ENCODE assay signal across 27 cellular contexts in the genomic region with DNA sequence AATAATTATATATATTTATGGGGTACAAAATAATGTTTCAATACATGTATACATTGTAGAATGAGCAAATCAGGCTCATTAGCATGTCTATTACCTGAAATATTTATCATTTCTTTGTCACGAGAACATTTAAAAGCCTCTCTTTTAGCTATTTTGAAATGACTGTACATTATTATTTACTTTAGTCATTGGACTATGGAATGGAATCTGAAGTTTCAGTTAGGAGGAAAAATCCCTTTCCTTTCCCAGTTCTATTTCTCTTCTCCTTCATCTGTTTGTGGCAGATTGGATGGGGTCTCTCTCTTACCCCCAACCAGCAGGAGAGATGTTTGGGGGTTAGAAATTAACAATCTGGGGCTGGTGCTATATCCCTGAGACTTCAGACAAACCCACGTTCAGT.
"Had no signal": no experiment of that assay in that cellular context is flagged by ENCODE, and none has a peak within 500 bp of the region (broad histone marks: within the 10 kb centered on the region; RNA-seq: fewer than 3 reads in every experiment).

No MANE protein-coding gene starts in this region.

- H3K27me3 ChIP-seq: colonic mucosa, dorsolateral prefrontal cortex, esophagus muscularis mucosa, esophagus squamous epithelium, foreskin keratinocyte, gastrocnemius medialis, gastroesophageal sphincter, heart left ventricle had no signal

- ATAC-seq: effector memory CD8-positive, alpha-beta T cell; esophagus mucosa; foreskin keratinocyte; gastrocnemius medialis; gastroesophageal sphincter; heart left ventricle; heart right ventricle had no signal

- H3K9me3 ChIP-seq: colonic mucosa, esophagus muscularis mucosa, esophagus squamous epithelium, gastrocnemius medialis, gastroesophageal sphincter, heart left ventricle, heart right ventricle had no signal

- H3K4me1 ChIP-seq: colonic mucosa, esophagus squamous epithelium, foreskin keratinocyte, gastrocnemius medialis, gastroesophageal sphincter, heart left ventricle, heart right ventricle had no signal

- H3K27ac ChIP-seq: colonic mucosa, coronary artery, dorsolateral prefrontal cortex, epithelial cell of prostate, esophagus muscularis mucosa, esophagus squamous epithelium, foreskin keratinocyte, gastrocnemius medialis, gastroesophageal sphincter, heart left ventricle, heart right ventricle had no signal

- H3K4me3 ChIP-seq: colonic mucosa, coronary artery, dorsolateral prefrontal cortex, esophagus muscularis mucosa, esophagus squamous epithelium, gastrocnemius medialis, gastroesophageal sphincter, heart left ventricle, heart right ventricle had no signal

- H3K9me3 Mint-ChIP-seq: dendritic cell treated with granulocyte-macrophage colony-stimulating factor and Interleukin-4, amounts not matched to agents 40 ng/mL and 50 ng/mL, for 4 days; effector memory CD8-positive, alpha-beta T cell; endodermal cell had no signal

- DNase-seq: colonic mucosa; cortex of kidney; dermis blood vessel endothelial cell; dorsolateral prefrontal cortex; effector CD4-positive, alpha-beta T cell; effector CD8-positive, alpha-beta T cell; effector memory CD4-positive, alpha-beta T cell; effector memory CD8-positive, alpha-beta T cell; endodermal cell; erythroblast; esophagus squamous epithelium; foreskin fibroblast; foreskin keratinocyte; foreskin melanocyte; gastrocnemius medialis; glutamatergic neuron; head of caudate nucleus; heart left ventricle; heart right ventricle had no signal

- H3K27ac Mint-ChIP-seq: dendritic cell treated with granulocyte-macrophage colony-stimulating factor and Interleukin-4, amounts not matched to agents 40 ng/mL and 50 ng/mL, for 4 days; effector memory CD8-positive, alpha-beta T cell; endodermal cell had no signal

- H3K27me3 Mint-ChIP-seq: dendritic cell treated with granulocyte-macrophage colony-stimulating factor and Interleukin-4, amounts not matched to agents 40 ng/mL and 50 ng/mL, for 4 days; effector memory CD8-positive, alpha-beta T cell had no signal

- H3K4me3 Mint-ChIP-seq: dendritic cell treated with granulocyte-macrophage colony-stimulating factor and Interleukin-4, amounts not matched to agents 40 ng/mL and 50 ng/mL, for 4 days; effector memory CD8-positive, alpha-beta T cell; endodermal cell had no signal

- FAIRE-seq: colon, endothelial cell of umbilical vein had no signal

- H3K36me3 ChIP-seq: colonic mucosa, esophagus muscularis mucosa, esophagus squamous epithelium, gastrocnemius medialis, gastroesophageal sphincter, heart left ventricle, heart right ventricle had no signal
